ENCODE assay signal across 9 cellular contexts in genomic region chr16:29729116-29729521, GRCh38. TPM values are rescaled to one million over a fixed set of nuclear protein-coding genes. Genes with fewer than 3 reads are reported as not detected.
DNase-seq lines count a peak whose midpoint lies in the region; ATAC-seq and TF ChIP-seq lines count a peak whose summit lies in the region.
"Had no signal": no experiment of that assay in that cellular context is flagged by ENCODE, and none has a peak within 500 bp of the region (broad histone marks: within the 10 kb centered on the region; RNA-seq: fewer than 3 reads in every experiment).

No MANE protein-coding gene starts in this region.

- H3K9me3 ChIP-seq in Caco-2: no peaks in the 10 kb centered on the region
- no peaks in the 10 kb centered on the region for H3K9me3 ChIP-seq in gastrocnemius medialis

- peak; percentile 43 to 49 for DNase-seq in Caco-2
- DNase-seq in HT1080 (ENCODE audit: low read depth): peak; percentile 41
- DNase-seq in SK-MEL-5 (ENCODE audit: low read depth, low spot score): peak; percentile 85
- no peak for DNase-seq in glutamatergic neuron
- no peak for DNase-seq in gastrocnemius medialis
- DNase-seq in effector CD4-positive, alpha-beta T cell: no peak
- no peak for DNase-seq in natural killer cell treated with Interleukin-12 subunit alpha and Interleukin-12 subunit beta and Interleukin-15 and Interleukin-18, amount 100 ng/mL, for 72 hours (ENCODE audit: low spot score)
- no peak for DNase-seq in activated CD8-positive, alpha-beta memory T cell treated with anti-CD3 and anti-CD28 coated beads, Interleukin-2, amount 50 U/mL, for 4 hours

- in situ Hi-C loops in SK-MEL-5 (cut with HindIII; ENCODE audit: low pct_unique_long_range_greater_than_20kb, low sequenced_read_pairs): no loop called here
- in situ Hi-C loops in gastrocnemius medialis (cut with MboI; ENCODE audit: low sequenced_read_pairs in 4 of 4): no loop called here

- H3K4me3 Mint-ChIP-seq in Caco-2 (ENCODE audit: unreplicated experiment) (peak overlapping the region; percentile 52), glutamatergic neuron (ENCODE audit: unreplicated experiment) (no peak overlapping the region)
- no peak overlapping the region for H3K4me3 Mint-ChIP-seq in natural killer cell treated with Interleukin-12 subunit alpha and Interleukin-12 subunit beta and Interleukin-15 and Interleukin-18, amount 100 ng/mL, for 72 hours

- H3K36me3 Mint-ChIP-seq in Caco-2 (ENCODE audit: insufficient read depth, unreplicated experiment): no peaks in the 10 kb centered on the region
- no peaks in the 10 kb centered on the region for H3K36me3 Mint-ChIP-seq in glutamatergic neuron (ENCODE audit: unreplicated experiment)
- no peaks in the 10 kb centered on the region for H3K36me3 Mint-ChIP-seq in natural killer cell treated with Interleukin-12 subunit alpha and Interleukin-12 subunit beta and Interleukin-15 and Interleukin-18, amount 100 ng/mL, for 72 hours

- TF ChIP-seq CTCF in Caco-2 (IDR thresholded peaks at IDR 0.05; ENCODE audit: insufficient read depth in 1 of 2, low read depth in 1 of 2, low read length in 1 of 2, severe bottlenecking in 1 of 2, unreplicated experiment in 1 of 2): peak; percentile 66 to 72
- TF ChIP-seq CTCF in glutamatergic neuron (IDR thresholded peaks at IDR 0.05; ENCODE audit: partially characterized antibody, unreplicated experiment): peak; percentile 59
- peak in 3 of 5 experiments; percentile 31 to 50 (median 38) for TF ChIP-seq CTCF in gastrocnemius medialis (IDR thresholded peaks at IDR 0.05 in 4 of 5, conservative IDR thresholded peaks at IDR 0.05 in 1 of 5)

- POLR2A ChIA-PET in Caco-2 (lab: Charles Lee): no interaction called here

- no peak overlapping the region for H3K4me3 ChIP-seq in Caco-2 (ENCODE audit: low read depth, low read length)
- H3K4me3 ChIP-seq in gastrocnemius medialis: peak overlapping the region in 1 of 4 donors; percentile 24

- intact Hi-C loops in Caco-2 (cut with micrococcal nuclease; ENCODE audit: unreplicated experiment) (loop anchor here (1.0 to 5.0 kb wide), 2 partner anchors 48 to 61 kb away; partner anchors contain the start of genes KIF22 and ZG16), gastrocnemius medialis (cut with DNase I; ENCODE audit: low total_unique reads) (no loop called here)

- no peak overlapping the region for H3K27ac ChIP-seq in gastrocnemius medialis

- peak in 1 of 2 donors; percentile 53 for ATAC-seq in gastrocnemius medialis
- no peak for ATAC-seq in natural killer cell treated with Interleukin-12 subunit alpha and Interleukin-12 subunit beta and Interleukin-15 and Interleukin-18, amount 100 ng/mL, for 72 hours

- H3K9me3 Mint-ChIP-seq in Caco-2 (ENCODE audit: unreplicated experiment) (no peaks in the 10 kb centered on the region), glutamatergic neuron (ENCODE audit: unreplicated experiment) (no peaks in the 10 kb centered on the region)
- no peaks in the 10 kb centered on the region for H3K9me3 Mint-ChIP-seq in natural killer cell treated with Interleukin-12 subunit alpha and Interleukin-12 subunit beta and Interleukin-15 and Interleukin-18, amount 100 ng/mL, for 72 hours

- BruUV-seq in Caco-2 (replicated peaks; lab: Mats Ljungman, UMichigan): no TSS peak

- H3K36me3 ChIP-seq in Caco-2 (ENCODE audit: control insufficient read depth, insufficient read depth, low read length) (no peaks in the 10 kb centered on the region), gastrocnemius medialis (no peaks in the 10 kb centered on the region)

- peaks cover 8% of the 10 kb centered on the region for H3K4me1 Mint-ChIP-seq in Caco-2 (ENCODE audit: low read depth, unreplicated experiment)
- no peaks in the 10 kb centered on the region for H3K4me1 Mint-ChIP-seq in glutamatergic neuron (ENCODE audit: low read depth, unreplicated experiment)
- H3K4me1 Mint-ChIP-seq in natural killer cell treated with Interleukin-12 subunit alpha and Interleukin-12 subunit beta and Interleukin-15 and Interleukin-18, amount 100 ng/mL, for 72 hours (ENCODE audit: low read depth in 2 of 2): peaks cover 14 to 17% of the 10 kb centered on the region in 2 donors

- H3K27me3 Mint-ChIP-seq in Caco-2 (ENCODE audit: insufficient read depth, unreplicated experiment): no peaks in the 10 kb centered on the region
- H3K27me3 Mint-ChIP-seq in glutamatergic neuron (ENCODE audit: unreplicated experiment): peaks cover 4% of the 10 kb centered on the region
- H3K27me3 Mint-ChIP-seq in natural killer cell treated with Interleukin-12 subunit alpha and Interleukin-12 subunit beta and Interleukin-15 and Interleukin-18, amount 100 ng/mL, for 72 hours: no peaks in the 10 kb centered on the region

- H3K4me1 ChIP-seq in Caco-2 (peaks cover 4% of the 10 kb centered on the region; the same call in 1 of the 2 replicates), gastrocnemius medialis (peaks cover 0 to 5% of the 10 kb centered on the region in 2 donors)

- CTCF ChIA-PET in Caco-2 (lab: Charles Lee): interaction anchor here (0.6 to 1.5 kb wide), 7 partner anchors 8 to 1532 kb away, joined by 3 to 12 read pairs (median 5); partner anchors contain the start of gene PAGR1

- H3K27ac Mint-ChIP-seq in Caco-2 (ENCODE audit: unreplicated experiment) (no peak overlapping the region), glutamatergic neuron (ENCODE audit: unreplicated experiment) (no peak overlapping the region)
- no peak overlapping the region for H3K27ac Mint-ChIP-seq in natural killer cell treated with Interleukin-12 subunit alpha and Interleukin-12 subunit beta and Interleukin-15 and Interleukin-18, amount 100 ng/mL, for 72 hours

- H3K27me3 ChIP-seq in Caco-2 (replicated peaks; ENCODE audit: control insufficient read depth, insufficient read depth, low read length) (no peaks in the 10 kb centered on the region), gastrocnemius medialis (no peaks in the 10 kb centered on the region)

- TF ChIP-seq POLR2A in gastrocnemius medialis (IDR thresholded peaks at IDR 0.05): no peak

RNA-seq across cellular contexts. Expression of gene C16orf54, which starts 16.7 kb away (rescaled TPM):
- not detected in 2 replicates for total RNA-seq in Caco-2 (2022)
- total RNA-seq in HT1080 (2014; rRNA removed; shearing (Covaris generic)): 0.13 and 1.5 TPM in 2 replicates
- polyA plus RNA-seq in HT1080 (2015; cell fraction: cytosol; rRNA removed): 1.3 and 1.9 TPM in 2 replicates
- polyA plus RNA-seq in HT1080 (2015; cell fraction: nucleus; rRNA removed): 1.3 and 2.3 TPM in 2 replicates
- total RNA-seq in SK-MEL-5 (2014; rRNA removed; shearing (Covaris generic)): not detected in 2 replicates
- polyA plus RNA-seq in SK-MEL-5 (2015; cell fraction: cytosol; rRNA removed): not detected in 2 replicates
- not detected in 2 replicates for polyA plus RNA-seq in SK-MEL-5 (2015; cell fraction: nucleus; rRNA removed)
- not detected for total RNA-seq in glutamatergic neuron (ENCODE audit: unreplicated experiment)
- total RNA-seq in gastrocnemius medialis: under 1 TPM in 2 of 4 donors, not detected in 2; 0.26 to 0.31 TPM
- total RNA-seq in natural killer cell treated with Interleukin-12 subunit alpha and Interleukin-12 subunit beta and Interleukin-15 and Interleukin-18, amount 100 ng/mL, for 72 hours: 10 to 100 TPM; 15.1 to 17.9 TPM

RNA-seq across cellular contexts. Expression of gene ZG16, which starts 48.9 kb away (rescaled TPM):
- total RNA-seq in Caco-2 (2022) (1.4 and 1.9 TPM in 2 replicates), glutamatergic neuron (ENCODE audit: unreplicated experiment) (not detected), gastrocnemius medialis (1 to 10 TPM in 1 of 4 donors, not detected in 3; 1.7 TPM)
- total RNA-seq in HT1080 (2014; rRNA removed; shearing (Covaris generic)): not detected in 2 replicates
- not detected in 2 replicates for polyA plus RNA-seq in HT1080 (2015; cell fraction: cytosol; rRNA removed)
- not detected in 2 replicates for polyA plus RNA-seq in HT1080 (2015; cell fraction: nucleus; rRNA removed)
- not detected in 2 replicates for total RNA-seq in SK-MEL-5 (2014; rRNA removed; shearing (Covaris generic))
- polyA plus RNA-seq in SK-MEL-5 (2015; cell fraction: cytosol; rRNA removed): not detected in 2 replicates
- not detected in 2 replicates for polyA plus RNA-seq in SK-MEL-5 (2015; cell fraction: nucleus; rRNA removed)
- total RNA-seq in natural killer cell treated with Interleukin-12 subunit alpha and Interleukin-12 subunit beta and Interleukin-15 and Interleukin-18, amount 100 ng/mL, for 72 hours: not detected
- total RNA-seq: mononuclear cell had no signal

RNA-seq across cellular contexts. Expression of gene QPRT, which starts 50.1 kb away (rescaled TPM):
- total RNA-seq in Caco-2 (2022) (176 and 178 TPM in 2 replicates), glutamatergic neuron (ENCODE audit: unreplicated experiment) (34.7 TPM), gastrocnemius medialis (1 to 10 TPM in 2 of 4 donors, under 1 TPM in 2; 0.78 to 2.5 (median 1.5) TPM)
- 1.8 and 2.3 TPM in 2 replicates for total RNA-seq in HT1080 (2014; rRNA removed; shearing (Covaris generic))
- polyA plus RNA-seq in HT1080 (2015; cell fraction: cytosol; rRNA removed): 0.62 and 0.97 TPM in 2 replicates
- 0.54 and 1.3 TPM in 2 replicates for polyA plus RNA-seq in HT1080 (2015; cell fraction: nucleus; rRNA removed)
- total RNA-seq in SK-MEL-5 (2014; rRNA removed; shearing (Covaris generic)): 41.1 and 46.0 TPM in 2 replicates
- polyA plus RNA-seq in SK-MEL-5 (2015; cell fraction: cytosol; rRNA removed): 44.2 and 52.6 TPM in 2 replicates
- 19.2 and 20.7 TPM in 2 replicates for polyA plus RNA-seq in SK-MEL-5 (2015; cell fraction: nucleus; rRNA removed)
- 1 to 10 TPM; 3.3 to 5.6 TPM for total RNA-seq in natural killer cell treated with Interleukin-12 subunit alpha and Interleukin-12 subunit beta and Interleukin-15 and Interleukin-18, amount 100 ng/mL, for 72 hours

Comparison
In these comparisons a context has a peak if more than half of its experiments do, and no peak if none do; other contexts are left out.
1. DNase-seq: peak in Caco-2 (2 of 2), HT1080 (single experiment) and SK-MEL-5 (single experiment); none in glutamatergic neuron (single experiment), gastrocnemius medialis (0 of 2), effector CD4-positive, alpha-beta T cell (single experiment), natural killer cell treated with Interleukin-12 subunit alpha and Interleukin-12 subunit beta and Interleukin-15 and Interleukin-18, amount 100 ng/mL, for 72 hours (single experiment) and activated CD8-positive, alpha-beta memory T cell treated with anti-CD3 and anti-CD28 coated beads, Interleukin-2, amount 50 U/mL, for 4 hours (single experiment).
2. Peak in every context shown above with its lines, with median percentiles within 50 percentile points of each other: CTCF ChIP-seq.